ENCODE assay signal across 27 cellular contexts in genomic region chr16:76681296-76681695, GRCh38.
"Had no signal": no experiment of that assay in that cellular context is flagged by ENCODE, and none has a peak within 500 bp of the region (broad histone marks: within the 10 kb centered on the region; RNA-seq: fewer than 3 reads in every experiment).

No MANE protein-coding gene starts in this region.

- H3K9me3 ChIP-seq: ascending aorta had no signal

- H3K4me3 Mint-ChIP-seq: activated CD4-positive, alpha-beta memory T cell treated with anti-CD3 and anti-CD28 coated beads for 36 hours; activated CD4-positive, alpha-beta T cell treated with anti-CD3 and anti-CD28 coated beads for 36 hours; activated CD4-positive, alpha-beta T cell treated with anti-CD3 and anti-CD28 coated beads, Interleukin-2, amount 10 ng/mL, durations not matched to agents 24 days and 14 days; activated CD8-positive, alpha-beta T cell treated with anti-CD3 and anti-CD28 coated beads, Interleukin-2, amount 10 ng/mL, durations not matched to agents 7 days and 5 days; activated naive CD4-positive, alpha-beta T cell treated with anti-CD3 and anti-CD28 coated beads, Interleukin-2, amount 10 ng/mL, durations not matched to agents 7 days and 5 days; activated naive CD8-positive, alpha-beta T cell treated with anti-CD3 and anti-CD28 coated beads, Interleukin-2, amount 10 ng/mL, durations not matched to agents 7 days and 5 days; activated T-cell treated with anti-CD3 and anti-CD28 coated beads, Interleukin-2, amount 50 U/mL, for 24 hours; activated T-cell treated with anti-CD3 and anti-CD28 coated beads, Interleukin-2, amount 50 U/mL, for 72 hours; brain; central memory CD8-positive, alpha-beta T cell; dendritic cell treated with granulocyte-macrophage colony-stimulating factor and Interleukin-4, amounts not matched to agents 40 ng/mL and 50 ng/mL, for 4 days; endodermal cell; T-helper 17 cell had no signal

- H3K4me1 ChIP-seq: ascending aorta had no signal

- H3K9me3 Mint-ChIP-seq: activated CD4-positive, alpha-beta memory T cell treated with anti-CD3 and anti-CD28 coated beads for 36 hours; activated CD4-positive, alpha-beta T cell treated with anti-CD3 and anti-CD28 coated beads, Interleukin-2, amount 10 ng/mL, durations not matched to agents 24 days and 14 days; activated naive CD4-positive, alpha-beta T cell treated with anti-CD3 and anti-CD28 coated beads, Interleukin-2, amount 10 ng/mL, durations not matched to agents 7 days and 5 days; activated naive CD8-positive, alpha-beta T cell treated with anti-CD3 and anti-CD28 coated beads, Interleukin-2, amount 10 ng/mL, durations not matched to agents 7 days and 5 days; dendritic cell treated with granulocyte-macrophage colony-stimulating factor and Interleukin-4, amounts not matched to agents 40 ng/mL and 50 ng/mL, for 4 days had no signal

- H3K4me1 Mint-ChIP-seq: activated CD4-positive, alpha-beta T cell treated with anti-CD3 and anti-CD28 coated beads for 36 hours; activated CD4-positive, alpha-beta T cell treated with anti-CD3 and anti-CD28 coated beads, Interleukin-2, amount 10 ng/mL, durations not matched to agents 24 days and 14 days; activated naive CD4-positive, alpha-beta T cell treated with anti-CD3 and anti-CD28 coated beads, Interleukin-2, amount 10 ng/mL, durations not matched to agents 7 days and 5 days; activated naive CD8-positive, alpha-beta T cell treated with anti-CD3 and anti-CD28 coated beads, Interleukin-2, amount 10 ng/mL, durations not matched to agents 7 days and 5 days; central memory CD8-positive, alpha-beta T cell; T-helper 17 cell had no signal

- DNase-seq: activated CD4-positive, alpha-beta memory T cell treated with anti-CD3 and anti-CD28 coated beads for 36 hours; activated CD4-positive, alpha-beta T cell treated with anti-CD3 and anti-CD28 coated beads for 36 hours; activated CD4-positive, alpha-beta T cell treated with anti-CD3 and anti-CD28 coated beads, Interleukin-2, amount 10 ng/mL, durations not matched to agents 24 days and 14 days; activated CD4-positive, CD25-positive, alpha-beta regulatory T cell; activated CD4-positive, CD25-positive, alpha-beta regulatory T cell treated with anti-CD3 and anti-CD28 coated beads, Interleukin-2, amount 50 U/mL, for 72 hours; activated CD8-positive, alpha-beta memory T cell treated with anti-CD3 and anti-CD28 coated beads, Interleukin-2, amount 50 U/mL, for 48 hours; activated CD8-positive, alpha-beta T cell treated with anti-CD3 and anti-CD28 coated beads, Interleukin-2, amount 10 ng/mL, durations not matched to agents 7 days and 5 days; activated gamma-delta T cell; activated naive CD4-positive, alpha-beta T cell; activated naive CD4-positive, alpha-beta T cell treated with anti-CD3 and anti-CD28 coated beads, Interleukin-2, amount 10 ng/mL, durations not matched to agents 7 days and 5 days; activated naive CD8-positive, alpha-beta T cell treated with anti-CD3 and anti-CD28 coated beads, Interleukin-2, amount 10 ng/mL, durations not matched to agents 7 days and 5 days; activated T-cell treated with anti-CD3 and anti-CD28 coated beads for 4 hours; activated T-cell treated with anti-CD3 and anti-CD28 coated beads, Interleukin-2, amount 50 U/mL, for 24 hours; activated T-cell treated with anti-CD3 and anti-CD28 coated beads, Interleukin-2, amount 50 U/mL, for 72 hours; dorsolateral prefrontal cortex; effector memory CD4-positive, alpha-beta T cell; endodermal cell; foreskin fibroblast; glutamatergic neuron; T-helper 1 cell; T-helper 17 cell had no signal

- H3K27me3 ChIP-seq: ascending aorta had no signal

- H3K27ac Mint-ChIP-seq: activated CD4-positive, alpha-beta memory T cell treated with anti-CD3 and anti-CD28 coated beads for 36 hours; activated CD4-positive, alpha-beta T cell treated with anti-CD3 and anti-CD28 coated beads for 36 hours; activated CD4-positive, alpha-beta T cell treated with anti-CD3 and anti-CD28 coated beads, Interleukin-2, amount 10 ng/mL, durations not matched to agents 24 days and 14 days; activated CD8-positive, alpha-beta T cell treated with anti-CD3 and anti-CD28 coated beads, Interleukin-2, amount 10 ng/mL, durations not matched to agents 7 days and 5 days; activated naive CD4-positive, alpha-beta T cell treated with anti-CD3 and anti-CD28 coated beads, Interleukin-2, amount 10 ng/mL, durations not matched to agents 7 days and 5 days; activated naive CD4-positive, alpha-beta T cell treated with anti-CD3 and anti-CD28 coated beads, Interleukin-2, amount 50 U/mL, for 72 hours; activated naive CD8-positive, alpha-beta T cell treated with anti-CD3 and anti-CD28 coated beads, Interleukin-2, amount 10 ng/mL, durations not matched to agents 7 days and 5 days; activated T-cell treated with anti-CD3 and anti-CD28 coated beads, Interleukin-2, amount 50 U/mL, for 24 hours; activated T-cell treated with anti-CD3 and anti-CD28 coated beads, Interleukin-2, amount 50 U/mL, for 72 hours; brain; dendritic cell treated with granulocyte-macrophage colony-stimulating factor and Interleukin-4, amounts not matched to agents 40 ng/mL and 50 ng/mL, for 4 days; endodermal cell; T-helper 17 cell had no signal

- H3K36me3 ChIP-seq: ascending aorta had no signal

- H3K36me3 Mint-ChIP-seq: activated CD4-positive, alpha-beta memory T cell treated with anti-CD3 and anti-CD28 coated beads for 36 hours; activated naive CD4-positive, alpha-beta T cell treated with anti-CD3 and anti-CD28 coated beads, Interleukin-2, amount 10 ng/mL, durations not matched to agents 7 days and 5 days; activated naive CD4-positive, alpha-beta T cell treated with anti-CD3 and anti-CD28 coated beads, Interleukin-2, amount 50 U/mL, for 72 hours; activated naive CD8-positive, alpha-beta T cell treated with anti-CD3 and anti-CD28 coated beads, Interleukin-2, amount 10 ng/mL, durations not matched to agents 7 days and 5 days; brain had no signal

- H3K27me3 Mint-ChIP-seq: activated CD4-positive, alpha-beta memory T cell treated with anti-CD3 and anti-CD28 coated beads for 36 hours; activated CD4-positive, alpha-beta T cell treated with anti-CD3 and anti-CD28 coated beads for 36 hours; activated CD4-positive, alpha-beta T cell treated with anti-CD3 and anti-CD28 coated beads, Interleukin-2, amount 10 ng/mL, durations not matched to agents 24 days and 14 days; activated naive CD4-positive, alpha-beta T cell treated with anti-CD3 and anti-CD28 coated beads, Interleukin-2, amount 10 ng/mL, durations not matched to agents 7 days and 5 days; activated naive CD8-positive, alpha-beta T cell treated with anti-CD3 and anti-CD28 coated beads, Interleukin-2, amount 10 ng/mL, durations not matched to agents 7 days and 5 days; activated T-cell treated with anti-CD3 and anti-CD28 coated beads, Interleukin-2, amount 50 U/mL, for 24 hours; central memory CD8-positive, alpha-beta T cell; dendritic cell treated with granulocyte-macrophage colony-stimulating factor and Interleukin-4, amounts not matched to agents 40 ng/mL and 50 ng/mL, for 4 days; T-helper 17 cell had no signal

- H3K4me3 ChIP-seq: ascending aorta, coronary artery had no signal
